ENCODE assay signal across 10 cellular contexts in genomic region chr10:49309691-49310371, GRCh38. TPM values are rescaled to one million over a fixed set of nuclear protein-coding genes. Genes with fewer than 3 reads are reported as not detected.
A peak's percentile ranks its signal among the peaks of the same experiment; 100 is the strongest.
DNase-seq lines count a peak whose midpoint lies in the region; ATAC-seq and TF ChIP-seq lines count a peak whose summit lies in the region.
"Had no signal": no experiment of that assay in that cellular context is flagged by ENCODE, and none has a peak within 500 bp of the region (broad histone marks: within the 10 kb centered on the region; RNA-seq: fewer than 3 reads in every experiment).

No MANE protein-coding gene starts in this region.

- peak overlapping the region; percentile 48 for H3K9ac ChIP-seq in BLaER1

- TF ChIP-seq POLR2A in NB4 (IDR thresholded peaks at IDR 0.05; ENCODE audit: extremely low read depth, insufficient read length) (no peak), vagina (IDR thresholded peaks at IDR 0.05) (no peak)

- H3K9me3 ChIP-seq in BLaER1 (no peaks in the 10 kb centered on the region), vagina (no peaks in the 10 kb centered on the region)

- H3K4me3 ChIP-seq in BLaER1 (peak overlapping the region; percentile 42), NB4 (ENCODE audit: low read depth, low read length) (peak overlapping the region; percentile 27), vagina (no peak overlapping the region)

- TF ChIP-seq CTCF in NB4 (IDR thresholded peaks at IDR 0.05; ENCODE audit: low read depth, low read length) (no peak), vagina (IDR thresholded peaks at IDR 0.05) (no peak)

- H3K27ac ChIP-seq in BLaER1 (peak overlapping the region; percentile 57), vagina (no peak overlapping the region)

- H3K36me3 ChIP-seq in BLaER1 (no peaks in the 10 kb centered on the region), vagina (no peaks in the 10 kb centered on the region)

- ATAC-seq in GM19351 (IDR thresholded peaks at IDR 0.05; ENCODE audit: unreplicated experiment) (peak; percentile 57), esophagus mucosa (peak; percentile 24), HG02623 (IDR thresholded peaks at IDR 0.05; ENCODE audit: unreplicated experiment) (no peak)

- H3K27me3 ChIP-seq in BLaER1 (no peaks in the 10 kb centered on the region), vagina (no peaks in the 10 kb centered on the region)

- H3K4me2 ChIP-seq in BLaER1 = peak overlapping the region; percentile 87

- 0 out of 2 replicates have a peak, but pooled peaks cover 4% of the 10 kb centered on the region for H4K20me1 ChIP-seq in BLaER1

- DNase-seq in NB4 (ENCODE audit: low read depth) = peak; percentile 81
- DNase-seq in vagina (ENCODE audit: extremely low spot score in 2 of 2) = no peak
- DNase-seq in hepatic stellate cell (ENCODE audit: low spot score) = no peak
- no peak for DNase-seq in cerebellum (ENCODE audit: low spot score)
- DNase-seq: cerebellar nuclear complex had no signal

- H3K4me1 ChIP-seq in BLaER1 (peaks cover 54% of the 10 kb centered on the region), vagina (no peaks in the 10 kb centered on the region)

- intact Hi-C loops in vagina (cut with DNase I) = no loop called here

RNA-seq across cellular contexts. Expression of gene C10orf71, which starts 10.9 kb away (rescaled TPM):
- total RNA-seq in esophagus mucosa (not detected), vagina (not detected), cerebellum (not detected)
- total RNA-seq: H1 had no signal

Comparison
In these comparisons a context has a peak if more than half of its experiments do, and no peak if none do; other contexts are left out.
1. H3K4me3 ChIP-seq: peak in BLaER1 (single experiment) and NB4 (single experiment); none in vagina (0 of 2).